ENCODE assay signal across 8 cellular contexts in genomic region chr6:16129623-16130243, GRCh38. TPM values are rescaled to one million over a fixed set of nuclear protein-coding genes. Genes with fewer than 3 reads are reported as not detected.
DNase-seq lines count a peak whose midpoint lies in the region; TF ChIP-seq lines count a peak whose summit lies in the region.

No MANE protein-coding gene starts in this region.

- DNase-seq in stimulated activated CD4-positive, alpha-beta T cell treated with anti-CD3 and anti-CD28 coated beads, Interleukin-1b, Interleukin-23, amount 100 ng/mL, for 4 hours (ENCODE audit: low read depth in 2 of 2) = peak; percentile 15 to 24
- DNase-seq in stimulated activated CD4-positive, alpha-beta T cell treated with anti-CD3 and anti-CD28 coated beads, Interleukin-12 subunit alpha, Interleukin-12 subunit beta, amount 100 ng/mL, for 4 hours = no peak
- peak; percentile 23 for DNase-seq in NCI-H146 treated with DMSO at 0.1 percent for 48 hours (lab: John Stamatoyannopoulos, UW; ENCODE audit: unreplicated experiment)
- DNase-seq in activated T-helper 1 cell treated with anti-CD3 and anti-CD28 coated beads, Interleukin-12 subunit alpha, Interleukin-12 subunit beta, Interleukin-2, Interleukin-4 antibody, amounts not matched to agents 30 ng/mL and 10 ng/mL and 1 ng/mL, durations not matched to agents 14 hours and 24 hours and 36 hours (ENCODE audit: low spot score) = peak; percentile 28
- peak; percentile 42 for DNase-seq in foreskin melanocyte
- no peak for DNase-seq in osteocyte (ENCODE audit: extremely low spot score, unreplicated experiment)
- no peak for DNase-seq in central memory CD4-positive, alpha-beta T cell
- no peak for DNase-seq in AG08396 (ENCODE audit: low spot score)

- peaks cover 25% of the 10 kb centered on the region for H3K36me3 Mint-ChIP-seq in activated T-helper 1 cell treated with anti-CD3 and anti-CD28 coated beads, Interleukin-12 subunit alpha, Interleukin-12 subunit beta, Interleukin-2, Interleukin-4 antibody, amounts not matched to agents 30 ng/mL and 10 ng/mL and 1 ng/mL, durations not matched to agents 14 hours and 24 hours and 36 hours (ENCODE audit: low read depth)
- peaks cover 29% of the 10 kb centered on the region for H3K36me3 Mint-ChIP-seq in osteocyte (ENCODE audit: unreplicated experiment)

- H3K27me3 Mint-ChIP-seq in activated T-helper 1 cell treated with anti-CD3 and anti-CD28 coated beads, Interleukin-12 subunit alpha, Interleukin-12 subunit beta, Interleukin-2, Interleukin-4 antibody, amounts not matched to agents 30 ng/mL and 10 ng/mL and 1 ng/mL, durations not matched to agents 14 hours and 24 hours and 36 hours (ENCODE audit: insufficient read depth) = peaks cover 14% of the 10 kb centered on the region
- peaks cover 4% of the 10 kb centered on the region for H3K27me3 Mint-ChIP-seq in osteocyte (ENCODE audit: unreplicated experiment)

- no peaks in the 10 kb centered on the region for H3K9me3 Mint-ChIP-seq in activated T-helper 1 cell treated with anti-CD3 and anti-CD28 coated beads, Interleukin-12 subunit alpha, Interleukin-12 subunit beta, Interleukin-2, Interleukin-4 antibody, amounts not matched to agents 30 ng/mL and 10 ng/mL and 1 ng/mL, durations not matched to agents 14 hours and 24 hours and 36 hours
- no peaks in the 10 kb centered on the region for H3K9me3 Mint-ChIP-seq in osteocyte (ENCODE audit: unreplicated experiment)

- no peak for TF ChIP-seq CTCF in osteocyte (IDR thresholded peaks at IDR 0.05)

- intact Hi-C loops in activated T-helper 1 cell treated with anti-CD3 and anti-CD28 coated beads, Interleukin-12 subunit alpha, Interleukin-12 subunit beta, Interleukin-2, Interleukin-4 antibody, amounts not matched to agents 30 ng/mL and 10 ng/mL and 1 ng/mL, durations not matched to agents 14 hours and 24 hours and 36 hours (cut with micrococcal nuclease) = loop anchor here (1.0 to 2.0 kb wide), 7 partner anchors 8 to 467 kb away; partner anchors contain the start of genes DTNBP1 and GMPR

- H3K4me3 Mint-ChIP-seq in activated T-helper 1 cell treated with anti-CD3 and anti-CD28 coated beads, Interleukin-12 subunit alpha, Interleukin-12 subunit beta, Interleukin-2, Interleukin-4 antibody, amounts not matched to agents 30 ng/mL and 10 ng/mL and 1 ng/mL, durations not matched to agents 14 hours and 24 hours and 36 hours = peak overlapping the region; percentile 90
- peak overlapping the region; percentile 93 for H3K4me3 Mint-ChIP-seq in osteocyte (ENCODE audit: unreplicated experiment)

- H3K27ac Mint-ChIP-seq in activated T-helper 1 cell treated with anti-CD3 and anti-CD28 coated beads, Interleukin-12 subunit alpha, Interleukin-12 subunit beta, Interleukin-2, Interleukin-4 antibody, amounts not matched to agents 30 ng/mL and 10 ng/mL and 1 ng/mL, durations not matched to agents 14 hours and 24 hours and 36 hours = peak overlapping the region; percentile 85
- peak overlapping the region; percentile 89 for H3K27ac Mint-ChIP-seq in osteocyte (ENCODE audit: unreplicated experiment)

- peaks cover 42% of the 10 kb centered on the region for H3K4me1 Mint-ChIP-seq in activated T-helper 1 cell treated with anti-CD3 and anti-CD28 coated beads, Interleukin-12 subunit alpha, Interleukin-12 subunit beta, Interleukin-2, Interleukin-4 antibody, amounts not matched to agents 30 ng/mL and 10 ng/mL and 1 ng/mL, durations not matched to agents 14 hours and 24 hours and 36 hours (ENCODE audit: low read depth)
- peaks cover 38% of the 10 kb centered on the region for H3K4me1 Mint-ChIP-seq in osteocyte (ENCODE audit: unreplicated experiment)

RNA-seq across cellular contexts. Expression of gene MYLIP, which starts 0.8 kb away (rescaled TPM):
- 20.7 and 21.9 TPM in 2 replicates for total RNA-seq in activated T-helper 1 cell treated with anti-CD3 and anti-CD28 coated beads, Interleukin-12 subunit alpha, Interleukin-12 subunit beta, Interleukin-2, Interleukin-4 antibody, amounts not matched to agents 30 ng/mL and 10 ng/mL and 1 ng/mL, durations not matched to agents 14 hours and 24 hours and 36 hours
- 55.1 and 58.5 TPM in 2 replicates for total RNA-seq in osteocyte

Comparison
In these comparisons a context has a peak if more than half of its experiments do, and no peak if none do; other contexts are left out.
1. DNase-seq: peak in stimulated activated CD4-positive, alpha-beta T cell treated with anti-CD3 and anti-CD28 coated beads, Interleukin-1b, Interleukin-23, amount 100 ng/mL, for 4 hours (2 of 2), NCI-H146 treated with DMSO at 0.1 percent for 48 hours (single experiment), activated T-helper 1 cell treated with anti-CD3 and anti-CD28 coated beads, Interleukin-12 subunit alpha, Interleukin-12 subunit beta, Interleukin-2, Interleukin-4 antibody, amounts not matched to agents 30 ng/mL and 10 ng/mL and 1 ng/mL, durations not matched to agents 14 hours and 24 hours and 36 hours (single experiment) and foreskin melanocyte (single experiment); none in stimulated activated CD4-positive, alpha-beta T cell treated with anti-CD3 and anti-CD28 coated beads, Interleukin-12 subunit alpha, Interleukin-12 subunit beta, amount 100 ng/mL, for 4 hours (single experiment), osteocyte (single experiment), central memory CD4-positive, alpha-beta T cell (single experiment) and AG08396 (single experiment).